In the genomic region with DNA sequence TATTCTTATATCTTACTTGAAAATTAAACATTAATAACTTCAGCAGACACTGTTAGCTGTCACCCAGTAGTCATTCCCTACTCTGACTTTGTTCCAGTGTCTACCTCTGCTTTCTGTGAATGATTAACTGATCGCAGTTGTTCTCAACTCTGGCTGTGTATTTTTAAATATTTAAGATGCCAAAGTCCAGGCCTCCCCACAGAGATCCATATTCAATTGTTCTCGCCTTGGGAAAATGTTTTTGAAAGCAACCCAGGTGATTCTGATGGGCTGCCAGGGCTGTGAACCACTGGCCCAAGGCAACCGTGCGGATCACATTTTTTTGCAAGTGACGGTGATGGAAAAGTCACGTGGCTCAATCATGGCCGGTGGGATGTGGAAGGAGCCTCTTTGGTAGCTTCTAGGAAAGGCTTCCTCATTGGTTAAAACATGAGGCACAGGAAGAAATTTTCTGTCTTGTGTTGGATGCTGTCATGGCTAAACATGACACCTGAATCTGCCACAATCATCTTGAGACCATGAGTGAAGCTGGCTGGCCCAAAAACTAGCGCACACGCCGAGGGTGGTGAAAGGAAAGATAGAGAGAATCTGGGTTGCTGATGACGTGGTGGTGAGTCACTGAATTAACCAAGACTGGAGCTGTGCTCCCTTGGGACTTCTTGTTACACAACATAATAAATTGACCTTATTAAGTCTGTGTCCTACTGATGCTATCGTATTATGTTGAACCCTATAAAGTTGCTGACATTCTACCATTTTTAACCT, we compare ENCODE assay signal across 8 cellular contexts. TPM values are rescaled to one million over a fixed set of nuclear protein-coding genes. Genes with fewer than 3 reads are reported as not detected.
DNase-seq lines count a peak whose midpoint lies in the region; ATAC-seq and TF ChIP-seq lines count a peak whose summit lies in the region.

No MANE protein-coding gene starts in this region.

- DNase-seq in ELF-1 (ENCODE audit: low read depth, low spot score) (peak; percentile 14), NCI-H526 treated with DMSO at 0.1 percent for 48 hours (lab: John Stamatoyannopoulos, UW) (peak; percentile 26), epithelial cell of proximal tubule (ENCODE audit: low read depth) (peak; percentile 84), renal cortical epithelial cell (ENCODE audit: low read depth) (peak; percentile 95), mesenteric fat pad (ENCODE audit: low spot score) (no peak)
- no peak for DNase-seq in activated CD8-positive, alpha-beta memory T cell treated with anti-CD3 and anti-CD28 coated beads, Interleukin-2, amount 50 U/mL, for 48 hours

- TF ChIP-seq CTCF in epithelial cell of proximal tubule (conservative IDR thresholded peaks at IDR 0.05; ENCODE audit: low read depth, low read length): no peak

- ATAC-seq in GM21723 (IDR thresholded peaks at IDR 0.05; ENCODE audit: unreplicated experiment): no peak
- no peak for ATAC-seq in HG02623 (IDR thresholded peaks at IDR 0.05; ENCODE audit: unreplicated experiment)

- H3K4me3 ChIP-seq in epithelial cell of proximal tubule (ENCODE audit: low read depth, low read length): peak overlapping the region; percentile 31

RNA-seq across cellular contexts. Expression of a gene that starts 37.2 kb away (rescaled TPM):
- 0.51 TPM in 1 of 2 replicates, not detected in the other for total RNA-seq in epithelial cell of proximal tubule
- total RNA-seq in renal cortical epithelial cell: not detected in 2 replicates
- not detected for total RNA-seq in mesenteric fat pad

RNA-seq across cellular contexts. Expression of a gene that starts 43.4 kb away (rescaled TPM):
- 76.0 and 101 TPM in 2 replicates for total RNA-seq in epithelial cell of proximal tubule
- total RNA-seq in renal cortical epithelial cell: 138 and 165 TPM in 2 replicates
- 33.1 TPM for total RNA-seq in mesenteric fat pad

Comparison
In these comparisons a context has a peak if more than half of its experiments do, and no peak if none do; other contexts are left out.
1. DNase-seq: peak in ELF-1 (single experiment), NCI-H526 treated with DMSO at 0.1 percent for 48 hours (single experiment), epithelial cell of proximal tubule (single experiment) and renal cortical epithelial cell (single experiment); none in activated CD8-positive, alpha-beta memory T cell treated with anti-CD3 and anti-CD28 coated beads, Interleukin-2, amount 50 U/mL, for 48 hours (single experiment) and mesenteric fat pad (single experiment).